11 cellular contexts compared by ENCODE assay signal in genomic region chr5:44389410-44389879, GRCh38. TPM values are rescaled to one million over a fixed set of nuclear protein-coding genes. Genes with fewer than 3 reads are reported as not detected.
DNase-seq lines count a peak whose midpoint lies in the region; ATAC-seq and TF ChIP-seq lines count a peak whose summit lies in the region.
"Had no signal": no experiment of that assay in that cellular context is flagged by ENCODE, and none has a peak within 500 bp of the region (broad histone marks: within the 10 kb centered on the region; RNA-seq: fewer than 3 reads in every experiment).

FGF10 (minus strand) TSS chr5:44389420; CDS start chr5:44388682, 738 bp downstream.

- no peak within 1 kb of the TSS for H3K27ac Mint-ChIP-seq in activated T-cell treated with anti-CD3 and anti-CD28 coated beads, Interleukin-2, amount 50 U/mL, for 72 hours
- H3K27ac Mint-ChIP-seq in activated naive CD4-positive, alpha-beta T cell treated with anti-CD3 and anti-CD28 coated beads, Interleukin-2, amount 50 U/mL, for 72 hours: no peak within 1 kb of the TSS
- H3K27ac Mint-ChIP-seq: CD4-positive, CD25-positive, alpha-beta regulatory T cell had no signal

- H3K9me3 ChIP-seq in duodenal mucosa (ENCODE audit: control insufficient read depth in 1 of 2, low read length in 2 of 2): peaks cover 0 to 3% of the 10 kb centered on the region in 2 donors
- H3K9me3 ChIP-seq in mesodermal cell (ENCODE audit: control insufficient read depth, low read length): no peaks in the 10 kb centered on the region
- H3K9me3 ChIP-seq in uterus: no peaks in the 10 kb centered on the region

- peak in 1 of 2 donors; percentile 16 for TF ChIP-seq POLR2A in uterus (IDR thresholded peaks at IDR 0.05)

- peaks cover 4% of the 10 kb centered on the region for H3K4me1 Mint-ChIP-seq in activated T-cell treated with anti-CD3 and anti-CD28 coated beads, Interleukin-2, amount 50 U/mL, for 72 hours (ENCODE audit: low read depth)

- peaks cover 2 to 3% of the 10 kb centered on the region in 2 donors for H3K9me3 Mint-ChIP-seq in activated T-cell treated with anti-CD3 and anti-CD28 coated beads, Interleukin-2, amount 50 U/mL, for 72 hours
- peaks cover 5 to 14% of the 10 kb centered on the region in 2 donors for H3K9me3 Mint-ChIP-seq in activated naive CD4-positive, alpha-beta T cell treated with anti-CD3 and anti-CD28 coated beads, Interleukin-2, amount 50 U/mL, for 72 hours

- H3K27ac ChIP-seq in duodenal mucosa (ENCODE audit: low read depth, low read length) (no peak within 1 kb of the TSS), mesodermal cell (ENCODE audit: low read depth, low read length, severe bottlenecking) (no peak within 1 kb of the TSS), uterus (peak within 1 kb of the TSS; percentile 61 to 70)
- H3K27ac ChIP-seq: epithelial cell of prostate had no signal

- H3K4me1 ChIP-seq in duodenal mucosa (ENCODE audit: control insufficient read depth in 1 of 2, insufficient read depth in 2 of 2, low read length in 2 of 2) (no peaks in the 10 kb centered on the region), mesodermal cell (ENCODE audit: control insufficient read depth, insufficient read depth, low read length, poor library complexity, severe bottlenecking) (peaks cover 6% of the 10 kb centered on the region), uterus (peaks cover 0 to 4% of the 10 kb centered on the region in 2 donors)

- H3K27me3 ChIP-seq in duodenal mucosa (ENCODE audit: control insufficient read depth in 1 of 2, insufficient read depth in 2 of 2, low read length in 2 of 2) (peaks cover 7 to 17% of the 10 kb centered on the region in 2 donors), uterus (peaks cover 0 to 8% of the 10 kb centered on the region in 2 donors)

- intact Hi-C loops in uterus (cut with DNase I; ENCODE audit: low total_unique reads): no loop called here

- H3K4me3 Mint-ChIP-seq in activated T-cell treated with anti-CD3 and anti-CD28 coated beads, Interleukin-2, amount 50 U/mL, for 72 hours: peak within 1 kb of the TSS; percentile 57 to 59

- no peak for ATAC-seq in activated T-cell treated with anti-CD3 and anti-CD28 coated beads, Interleukin-2, amount 50 U/mL, for 72 hours (replicated peaks in 1 of 2)
- no peak for ATAC-seq in activated naive CD4-positive, alpha-beta T cell treated with anti-CD3 and anti-CD28 coated beads, Interleukin-2, amount 50 U/mL, for 72 hours
- ATAC-seq in HG03175 (IDR thresholded peaks at IDR 0.05; ENCODE audit: unreplicated experiment): no peak

- peaks cover 47% of the 10 kb centered on the region for H3K27me3 Mint-ChIP-seq in activated T-cell treated with anti-CD3 and anti-CD28 coated beads, Interleukin-2, amount 50 U/mL, for 72 hours (ENCODE audit: low read depth)

- WGBS in mesodermal cell (ENCODE audit: insufficient coverage in 2 of 2), 2 experiments: 0 to 1% methylated on average over 18 to 25 of the region's 26 CpGs

- H3K4me3 ChIP-seq in duodenal mucosa (ENCODE audit: low read depth in 1 of 2, low read length in 2 of 2) (peak within 1 kb of the TSS; percentile 48 to 57), mesodermal cell (ENCODE audit: extremely low read depth, insufficient read depth, low read length, poor library complexity, severe bottlenecking) (peak within 1 kb of the TSS; percentile 45), uterus (peak within 1 kb of the TSS; percentile 43 to 49)

- peak within 1 kb of the TSS in 1 of 2 donors; percentile 6 for H3K9ac ChIP-seq in duodenal mucosa (ENCODE audit: low read depth in 1 of 2, low read length in 2 of 2)

- no peak for DNase-seq in activated T-cell treated with anti-CD3 and anti-CD28 coated beads, Interleukin-2, amount 50 U/mL, for 72 hours
- no peak for DNase-seq in activated T-cell treated with anti-CD3 and anti-CD28 coated beads, Interleukin-2, amount 50 U/mL, for 1 hour
- peak; percentile 25 to 41 for DNase-seq in uterus
- no peak for DNase-seq in activated CD4-positive, alpha-beta T cell treated with anti-CD3 and anti-CD28 coated beads for 1 hour
- DNase-seq in activated naive CD4-positive, alpha-beta T cell treated with anti-CD3 and anti-CD28 coated beads, Interleukin-2, amount 50 U/mL, for 72 hours (ENCODE audit: low spot score in 2 of 2): no peak
- DNase-seq: CD4-positive, CD25-positive, alpha-beta regulatory T cell had no signal

- no peaks in the 10 kb centered on the region for H3K36me3 ChIP-seq in duodenal mucosa (ENCODE audit: control insufficient read depth in 1 of 2, insufficient read depth in 2 of 2, low read length in 2 of 2)
- H3K36me3 ChIP-seq in mesodermal cell (ENCODE audit: control insufficient read depth, insufficient read depth, low read length): no peaks in the 10 kb centered on the region
- H3K36me3 ChIP-seq in uterus: no peaks in the 10 kb centered on the region

- no peak for TF ChIP-seq CTCF in uterus (IDR thresholded peaks at IDR 0.05)

- peaks cover 2 to 6% of the 10 kb centered on the region in 2 donors for H3K36me3 Mint-ChIP-seq in activated T-cell treated with anti-CD3 and anti-CD28 coated beads, Interleukin-2, amount 50 U/mL, for 72 hours (ENCODE audit: insufficient read depth in 2 of 2)
- H3K36me3 Mint-ChIP-seq in activated naive CD4-positive, alpha-beta T cell treated with anti-CD3 and anti-CD28 coated beads, Interleukin-2, amount 50 U/mL, for 72 hours: peaks cover 21 to 23% of the 10 kb centered on the region in 2 donors
- H3K36me3 Mint-ChIP-seq: CD4-positive, CD25-positive, alpha-beta regulatory T cell had no signal

RNA-seq across cellular contexts. Expression of gene FGF10, which starts in this region (rescaled TPM):
- total RNA-seq in activated T-cell treated with anti-CD3 and anti-CD28 coated beads, Interleukin-2, amount 50 U/mL, for 72 hours: not detected
- polyA plus RNA-seq in mesodermal cell (2013, experiment 1 of 2): 11.8 TPM
- 10.4 TPM for polyA plus RNA-seq in mesodermal cell (2013, experiment 2 of 2)
- 10 to 100 TPM in 2 of 4 donors, 1 to 10 TPM in 1, under 1 TPM in 1; 0.77 to 11.5 (median 8.4) TPM for total RNA-seq in uterus
- total RNA-seq in activated naive CD4-positive, alpha-beta T cell treated with anti-CD3 and anti-CD28 coated beads, Interleukin-2, amount 50 U/mL, for 72 hours: not detected
- total RNA-seq: CD4-positive, CD25-positive, alpha-beta regulatory T cell; M059J had no signal
- polyA plus RNA-seq: CD4-positive, CD25-positive, alpha-beta regulatory T cell had no signal

Comparison
In these comparisons a context has a peak if more than half of its experiments do, and no peak if none do; other contexts are left out.
1. DNase-seq: peak in uterus (2 of 2); none in activated T-cell treated with anti-CD3 and anti-CD28 coated beads, Interleukin-2, amount 50 U/mL, for 72 hours (0 of 2), activated T-cell treated with anti-CD3 and anti-CD28 coated beads, Interleukin-2, amount 50 U/mL, for 1 hour (single experiment), activated CD4-positive, alpha-beta T cell treated with anti-CD3 and anti-CD28 coated beads for 1 hour (single experiment) and activated naive CD4-positive, alpha-beta T cell treated with anti-CD3 and anti-CD28 coated beads, Interleukin-2, amount 50 U/mL, for 72 hours (0 of 2).
2. H3K27ac ChIP-seq: peak in uterus (2 of 2); none in duodenal mucosa (single experiment) and mesodermal cell (single experiment).
3. Peak in every context shown above with its lines, with median percentiles within 50 percentile points of each other: H3K4me3 ChIP-seq.